8 cellular contexts compared by ENCODE assay signal in the genomic region with DNA sequence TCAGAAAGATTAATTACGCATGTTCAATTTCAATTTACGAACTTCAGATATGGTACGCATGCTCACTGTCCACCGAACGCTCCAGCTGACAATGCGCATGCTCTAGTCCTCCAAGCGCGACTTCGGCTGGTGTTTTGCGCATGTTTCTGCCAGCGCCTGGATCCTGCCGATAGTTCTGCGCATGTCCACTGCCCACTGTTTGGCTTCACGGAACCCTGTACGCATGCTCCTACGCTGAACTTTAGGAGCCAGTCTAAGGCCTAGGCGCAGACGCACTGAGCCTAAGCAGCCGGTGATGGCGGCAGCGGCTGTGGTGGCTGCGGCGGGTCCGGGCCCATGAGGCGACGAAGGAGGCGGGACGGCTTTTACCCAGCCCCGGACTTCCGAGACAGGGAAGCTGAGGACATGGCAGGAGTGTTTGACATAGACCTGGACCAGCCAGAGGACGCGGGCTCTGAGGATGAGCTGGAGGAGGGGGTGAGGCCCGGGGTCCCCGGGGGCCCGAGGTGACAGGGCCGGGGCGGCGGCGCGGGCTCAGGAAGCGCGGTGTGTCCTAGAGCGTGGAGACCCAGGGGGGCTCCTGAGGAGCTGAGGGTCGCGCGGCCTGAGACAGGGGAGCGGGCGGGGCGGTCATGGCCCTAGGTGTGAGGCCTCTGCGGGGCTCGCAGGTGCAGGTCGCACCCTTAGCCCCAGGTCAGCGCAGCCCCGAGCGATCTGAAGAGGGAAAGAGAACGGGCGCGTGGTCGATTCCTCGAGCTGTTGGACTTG. TPM values are rescaled to one million over a fixed set of nuclear protein-coding genes. Genes with fewer than 3 reads are reported as not detected.
DNase-seq lines count a peak whose midpoint lies in the region; ATAC-seq and TF ChIP-seq lines count a peak whose summit lies in the region.

TSS of gene RPS6KB1 (plus strand) at position 273 of the 768 bp plus-strand sequence. CDS start at position 337, 64 bp downstream.
A gene with protein sequence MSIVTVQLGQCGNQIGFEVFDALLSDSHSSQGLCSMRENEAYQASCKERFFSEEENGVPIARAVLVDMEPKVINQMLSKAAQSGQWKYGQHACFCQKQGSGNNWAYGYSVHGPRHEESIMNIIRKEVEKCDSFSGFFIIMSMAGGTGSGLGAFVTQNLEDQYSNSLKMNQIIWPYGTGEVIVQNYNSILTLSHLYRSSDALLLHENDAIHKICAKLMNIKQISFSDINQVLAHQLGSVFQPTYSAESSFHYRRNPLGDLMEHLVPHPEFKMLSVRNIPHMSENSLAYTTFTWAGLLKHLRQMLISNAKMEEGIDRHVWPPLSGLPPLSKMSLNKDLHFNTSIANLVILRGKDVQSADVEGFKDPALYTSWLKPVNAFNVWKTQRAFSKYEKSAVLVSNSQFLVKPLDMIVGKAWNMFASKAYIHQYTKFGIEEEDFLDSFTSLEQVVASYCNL (minus strand): TSS at position 95 of the 768 bp plus-strand sequence. CDS start 1,941 bp downstream, outside the sequence.

- ATAC-seq in GM21528 (IDR thresholded peaks at IDR 0.05; ENCODE audit: low FRiP score, unreplicated experiment): peak; percentile 84

- H3K36me3 Mint-ChIP-seq in IgD-negative memory B cell: peaks cover 6% of the 10 kb centered on the region

- no peaks in the 10 kb centered on the region for H3K27me3 ChIP-seq in mononuclear cell (ENCODE audit: insufficient read depth, low read length)

- TF ChIP-seq CTCF in epithelial cell of esophagus (IDR thresholded peaks at IDR 0.05; ENCODE audit: insufficient read depth, low read depth, low read length, missing control alignments): no peak

- DNase-seq in DMS 273 (lab: John Stamatoyannopoulos, UW; ENCODE audit: unreplicated experiment) (peak; percentile 99), OCI-M2 (lab: John Stamatoyannopoulos, UW; ENCODE audit: unreplicated experiment) (peak; percentile 84), activated T-cell treated with anti-CD3 and anti-CD28 coated beads for 48 hours (ENCODE audit: low read depth) (peak; percentile 94), epithelial cell of esophagus (ENCODE audit: low read depth) (peak; percentile 100)
- peak; percentile 93 to 97 for DNase-seq in stimulated activated CD8-positive, alpha-beta memory T cell treated with anti-CD3 and anti-CD28 coated beads, Interleukin-4, amount 100 ng/mL, for 1 hour (ENCODE audit: low read depth in 2 of 2, low spot score in 1 of 2)

- H3K4me3 ChIP-seq in epithelial cell of esophagus (ENCODE audit: low read length) (peak within 1 kb of the TSS; percentile 88), mononuclear cell (ENCODE audit: low read length) (peak within 1 kb of the TSS; percentile 79)

- no peaks in the 10 kb centered on the region for H3K9me3 Mint-ChIP-seq in IgD-negative memory B cell

- H3K9me3 ChIP-seq in mononuclear cell (ENCODE audit: low read depth, low read length): no peaks in the 10 kb centered on the region

- H3K27me3 Mint-ChIP-seq in IgD-negative memory B cell: no peaks in the 10 kb centered on the region

- peaks cover 27 to 36% (median 36%) of the 10 kb centered on the region in 3 donors for H3K4me1 Mint-ChIP-seq in IgD-negative memory B cell

- H3K27ac Mint-ChIP-seq in IgD-negative memory B cell: peak within 1 kb of the TSS; percentile 87 to 100 (median 99)

- H3K4me3 Mint-ChIP-seq in IgD-negative memory B cell: peak within 1 kb of the TSS; percentile 93 to 99 (median 99)

- peaks cover 40% of the 10 kb centered on the region for H3K4me1 ChIP-seq in mononuclear cell (ENCODE audit: insufficient read depth, low read length)

RNA-seq across cellular contexts. Expression of gene RPS6KB1, which starts in this region (rescaled TPM):
- 23.5 TPM for polyA plus RNA-seq in IgD-negative memory B cell
- total RNA-seq in mononuclear cell: 86.8 TPM

RNA-seq across cellular contexts. Expression of the second gene that starts in this region (rescaled TPM):
- 17.6 TPM for polyA plus RNA-seq in IgD-negative memory B cell
- 6.6 TPM for total RNA-seq in mononuclear cell

Comparison
In these comparisons a context has a peak if more than half of its experiments do, and no peak if none do; other contexts are left out.
1. Peak in every context shown above with its lines: DNase-seq, ATAC-seq and H3K4me3 ChIP-seq.